Comparison of ENCODE assay signal across 11 cellular contexts in the genomic region with DNA sequence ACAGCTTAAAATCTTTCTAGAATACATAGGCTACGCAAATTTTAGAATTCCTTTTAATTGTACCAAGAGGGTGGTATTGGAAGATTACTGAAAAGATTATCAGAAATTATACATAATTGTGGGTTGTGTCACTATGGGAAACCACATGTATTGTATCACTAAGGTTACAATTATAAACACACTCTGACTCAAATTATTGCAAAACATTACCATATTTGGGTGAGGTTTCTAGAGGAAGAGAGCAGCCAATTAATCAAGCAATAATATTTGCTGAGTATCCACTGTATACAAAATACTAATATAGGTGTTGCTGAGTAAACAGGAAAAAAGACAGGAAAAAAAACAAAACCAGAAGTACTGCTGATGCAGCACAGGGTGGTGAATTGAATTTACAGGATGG. TPM values are rescaled to one million over a fixed set of nuclear protein-coding genes. Genes with fewer than 3 reads are reported as not detected.
DNase-seq lines count a peak whose midpoint lies in the region; ATAC-seq, FAIRE-seq and TF ChIP-seq lines count a peak whose summit lies in the region.
"Had no signal": no experiment of that assay in that cellular context is flagged by ENCODE, and none has a peak within 500 bp of the region (broad histone marks: within the 10 kb centered on the region; RNA-seq: fewer than 3 reads in every experiment).

No MANE protein-coding gene starts in this region.

- H3K9me3 ChIP-seq in K562 (replicated peaks; ENCODE audit: control insufficient read depth, insufficient read depth, low read depth, low read length), result no peaks in the 10 kb centered on the region
- H3K9me3 ChIP-seq in small intestine (ENCODE audit: control insufficient read depth, low read depth), result no peaks in the 10 kb centered on the region

- no peaks in the 10 kb centered on the region for H3K9me1 ChIP-seq in K562 (ENCODE audit: control insufficient read depth, insufficient read depth, low read length)

- peaks cover 0 to 9% of the 10 kb centered on the region in 2 experiments; a peak in 2 of 5 replicates for H3K27me3 ChIP-seq in K562 (ENCODE audit: control insufficient read depth in 2 of 2, insufficient read depth in 2 of 2, low read length in 2 of 2)
- H3K27me3 ChIP-seq in small intestine (ENCODE audit: control insufficient read depth in 2 of 2, insufficient read depth in 2 of 2, low read length in 2 of 2), result no peaks in the 10 kb centered on the region

- H4K20me1 ChIP-seq in K562 (replicated peaks; ENCODE audit: control insufficient read depth, insufficient read depth, low read length), result 0 out of 2 replicates have a peak, but pooled peaks cover 5% of the 10 kb centered on the region

- H3K36me3 ChIP-seq in K562 (ENCODE audit: control insufficient read depth, insufficient read depth, low read length) (no peaks in the 10 kb centered on the region), small intestine (ENCODE audit: control insufficient read depth in 2 of 2, insufficient read depth in 2 of 2, low read length in 2 of 2) (no peaks in the 10 kb centered on the region)

- TF ChIP-seq POLR2A in K562 (conservative IDR thresholded peaks at IDR 0.05), result no peak

- no peak for TF ChIP-seq RAD21 in K562 (CRISPR knock-in tag; conservative IDR thresholded peaks at IDR 0.05 in 1 of 2, IDR thresholded peaks at IDR 0.05 in 1 of 2)

- peaks cover 20% of the 10 kb centered on the region for H3K79me2 ChIP-seq in K562 (ENCODE audit: control insufficient read depth, insufficient read depth, low read length)

- H3K4me3 ChIP-seq in K562, result no peak overlapping the region
- H3K4me3 ChIP-seq in small intestine (ENCODE audit: low read depth in 1 of 2, low read length in 2 of 2), result no peak overlapping the region
- H3K4me3 ChIP-seq: smooth muscle cell had no signal

- DNase-seq in EH (ENCODE audit: low read depth) (peak; percentile 74), NCI-H2081 (lab: John Stamatoyannopoulos, UW) (peak; percentile 5 to 70), K562 (ENCODE audit: extremely low read depth in 1 of 4, low spot score in 3 of 4) (no peak), T-cell (no peak), small intestine (no peak)
- DNase-seq: activated CD4-positive, alpha-beta T cell treated with anti-CD3 and anti-CD28 coated beads, Interleukin-2, amount 50 U/mL, for 1 hour had no signal

- no peak for TF ChIP-seq EP300 in K562 (IDR thresholded peaks at IDR 0.05; ENCODE audit: low read length)

- no peak overlapping the region for H3K27ac ChIP-seq in K562 (ENCODE audit: extremely low read depth, low read depth, low read length)
- H3K27ac ChIP-seq in small intestine (ENCODE audit: low read depth in 1 of 2, low read length in 1 of 2), result no peak overlapping the region

- POLR2A ChIA-PET in K562 (lab: Yijun Ruan, JAX) (interaction anchor here (0.6 kb wide), 1 partner anchor 55 kb away, joined by 3 read pairs; no protein-coding TSS in a partner anchor), T-cell (lab: Charles Lee) (interaction anchor here in 1 of 2 donors (0.6 kb wide), 2 partner anchors 25 to 29 kb away, joined by 3 to 4 read pairs; no protein-coding TSS in a partner anchor)

- no peak overlapping the region for H3K9ac ChIP-seq in K562 (ENCODE audit: insufficient read depth in 1 of 2, low read depth in 2 of 2, low read length in 2 of 2)

- H3K27ac Mint-ChIP-seq in nephron (peak overlapping the region in 2 of 3 experiments; percentile 22 to 48), T-cell (no peak overlapping the region)

- H2AFZ ChIP-seq in K562 (ENCODE audit: low read depth, low read length), result no peak overlapping the region

- in situ Hi-C loops in K562 (cut with MboI), result no loop called here

- H3K27me3 Mint-ChIP-seq in nephron (ENCODE audit: low read depth), result peaks cover 7% of the 10 kb centered on the region
- H3K27me3 Mint-ChIP-seq in T-cell, result peaks cover 11 to 17% of the 10 kb centered on the region in 2 donors

- H3K4me1 ChIP-seq in K562 (replicated peaks in 1 of 2; ENCODE audit: control insufficient read depth in 2 of 2, insufficient read depth in 2 of 2, low read length in 2 of 2), result peaks cover 3 to 4% of the 10 kb centered on the region in 2 experiments
- no peaks in the 10 kb centered on the region for H3K4me1 ChIP-seq in small intestine (ENCODE audit: control insufficient read depth in 2 of 2, insufficient read depth in 1 of 2, low read depth in 1 of 2, low read length in 1 of 2)

- H3K9me3 Mint-ChIP-seq in nephron (no peaks in the 10 kb centered on the region), T-cell (no peaks in the 10 kb centered on the region)

- BruUV-seq in K562 (replicated peaks; lab: Mats Ljungman, UMichigan), result no TSS peak

- intact Hi-C loops in K562 (cut with micrococcal nuclease), result no loop called here

- WGBS in K562 (ENCODE audit: insufficient coverage, low coverage, missing lambda C conversion rate), result 53% methylated on average over 1 of the region's 1 CpG
- 82 to 87% (median 83%) methylated on average over 1 of the region's 1 CpG for WGBS in small intestine, 3 donors

- FAIRE-seq in K562 (lab: Jason Lieb, UNC) (no peak), small intestine (lab: Jason Lieb, UNC) (no peak)
- FAIRE-seq: G401.6 had no signal

- CTCF ChIA-PET in K562 (lab: Yijun Ruan, JAX; ENCODE audit: low intra/inter-chr PET ratio), result no interaction called here
- CTCF ChIA-PET in T-cell (lab: Charles Lee), result interaction anchor here (0.6 to 0.7 kb wide), 3 partner anchors 70 to 692 kb away, joined by 3 to 4 read pairs (median 3); a partner anchor contains a TSS

- TF ChIP-seq CTCF in K562 (IDR thresholded peaks at IDR 0.05 in 2 of 3, conservative IDR thresholded peaks at IDR 0.05 in 1 of 3; ENCODE audit: insufficient read depth in 2 of 3, low read depth in 1 of 3, low read length in 3 of 3) (no peak), nephron (IDR thresholded peaks at IDR 0.05; ENCODE audit: unreplicated experiment in 3 of 3) (no peak)

- H3K4me3 Mint-ChIP-seq in nephron (peak overlapping the region; percentile 33 to 57 (median 42)), T-cell (no peak overlapping the region)

- H3K4me2 ChIP-seq in K562 (ENCODE audit: insufficient read depth, low read length), result no peak overlapping the region
- H3K4me2 ChIP-seq: smooth muscle cell had no signal

- H3K36me3 Mint-ChIP-seq in nephron (ENCODE audit: low read depth) (no peaks in the 10 kb centered on the region), T-cell (no peaks in the 10 kb centered on the region)

- H3K4me1 Mint-ChIP-seq in nephron (peaks cover 13% of the 10 kb centered on the region), T-cell (peaks cover 21 to 28% (median 21%) of the 10 kb centered on the region in 3 donors)

- ATAC-seq in K562 (no peak), T-cell (replicated peaks in 1 of 4) (no peak), GM18870 (IDR thresholded peaks at IDR 0.05; ENCODE audit: unreplicated experiment) (no peak), GM19455 (IDR thresholded peaks at IDR 0.05; ENCODE audit: unreplicated experiment) (no peak)

TF ChIP-seq in K562, 482 proteins besides CTCF, POLR2A, EP300 and RAD21 (continues in another document):
- TF ChIP-seq SRF (CRISPR knock-in tag; IDR thresholded peaks at IDR 0.05) (peak in 1 of 2 experiments; percentile 86; a peak in 1 of 4 replicates), SOX6 (IDR thresholded peaks at IDR 0.05) (0 out of 2 replicates have a peak, but pooled peaks have one; percentile 8), NR4A1 (CRISPR knock-in tag; IDR thresholded peaks at IDR 0.05) (no peak), NR4A1 (tag; IDR thresholded peaks at IDR 0.05) (no peak), ETS2 (tag; IDR thresholded peaks at IDR 0.05; ENCODE audit: borderline replicate concordance, poor library complexity, severe bottlenecking) (no peak), FOSL1 (tag; conservative IDR thresholded peaks at IDR 0.05) (peak; percentile 70), C11orf30 (IDR thresholded peaks at IDR 0.05; ENCODE audit: low read depth) (peak; percentile 34; the same call in 1 of the 2 replicates), ZNF507 (tag; conservative IDR thresholded peaks at IDR 0.05) (no peak), ZNF316 (IDR thresholded peaks at IDR 0.05) (peak; percentile 63; the same call in 1 of the 2 replicates), MAFG (tag; conservative IDR thresholded peaks at IDR 0.05) (peak; percentile 34; the same call in 1 of the 2 replicates)
- TF ChIP-seq, protein P1, sequence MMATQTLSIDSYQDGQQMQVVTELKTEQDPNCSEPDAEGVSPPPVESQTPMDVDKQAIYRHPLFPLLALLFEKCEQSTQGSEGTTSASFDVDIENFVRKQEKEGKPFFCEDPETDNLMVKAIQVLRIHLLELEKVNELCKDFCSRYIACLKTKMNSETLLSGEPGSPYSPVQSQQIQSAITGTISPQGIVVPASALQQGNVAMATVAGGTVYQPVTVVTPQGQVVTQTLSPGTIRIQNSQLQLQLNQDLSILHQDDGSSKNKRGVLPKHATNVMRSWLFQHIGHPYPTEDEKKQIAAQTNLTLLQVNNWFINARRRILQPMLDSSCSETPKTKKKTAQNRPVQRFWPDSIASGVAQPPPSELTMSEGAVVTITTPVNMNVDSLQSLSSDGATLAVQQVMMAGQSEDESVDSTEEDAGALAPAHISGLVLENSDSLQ (IDR thresholded peaks at IDR 0.05), result no peak

RNA-seq across cellular contexts. Expression of a gene that starts 3.1 kb away (rescaled TPM):
- 58.2 and 174 TPM in 2 replicates for total RNA-seq in K562 (2011; cell fraction: chromatin; rRNA removed; ENCODE audit: low replicate concordance)
- 23.0 and 40.7 TPM in 2 replicates for total RNA-seq in K562 (2011; cell fraction: nucleolus; rRNA removed)
- 108 and 223 TPM in 2 replicates for total RNA-seq in K562 (2011; cell fraction: nucleoplasm; rRNA removed)
- total RNA-seq in K562 (2014; rRNA removed) (61.4 and 67.0 TPM in 2 replicates), K562 (2014; rRNA removed; fragmentation: Illumina TruSeq; extraction: Trizol) (181 and 229 TPM in 2 replicates), K562 (2015; rRNA removed; fragmentation: Illumina TruSeq; extraction: Trizol) (136 and 157 TPM in 2 replicates), K562 (2021) (176 and 192 TPM in 2 replicates), T-cell (100 to 1,000 TPM in 2 of 5 donors, 10 to 100 TPM in 3; 93.3 to 111 (median 95.6) TPM)
- polyA plus RNA-seq in K562 (2011; rRNA removed) (103 and 186 TPM in 2 replicates), K562 (2014; fragmentation: Illumina TruSeq; extraction: Trizol) (149 and 156 TPM in 2 replicates), K562 (2014; fragmentation: Nextera tagmentation; extraction: Ambion mirVana) (100 to 1,000 TPM; 352 to 524 TPM), K562 (2014; rRNA removed) (93.3 and 121 TPM in 2 replicates), small intestine (10 to 100 TPM; 84.6 to 95.9 (median 86.6) TPM)
- 14.9 and 28.2 TPM in 2 replicates for polyA plus RNA-seq in K562 (2011; cell fraction: cytosol; rRNA removed)
- 25.5 and 44.4 TPM in 2 replicates for polyA plus RNA-seq in K562 (2011; cell fraction: nucleus; rRNA removed)
- 85.9 and 97.2 TPM in 2 replicates for polyA plus RNA-seq in K562 (2012)
- 174 and 178 TPM in 2 replicates for polyA minus RNA-seq in K562 (2011; rRNA and poly(A)+ RNA removed)
- polyA minus RNA-seq in K562 (2011; cell fraction: cytosol; rRNA and poly(A)+ RNA removed), result 46.7 and 58.6 TPM in 2 replicates
- polyA minus RNA-seq in K562 (2011; cell fraction: nucleus; rRNA and poly(A)+ RNA removed), result 55.1 and 81.4 TPM in 2 replicates

Comparison
In these comparisons a context has a peak if more than half of its experiments do, and no peak if none do; other contexts are left out.
1. DNase-seq: peak in EH (single experiment) and NCI-H2081 (2 of 2); none in K562 (0 of 4), T-cell (0 of 34) and small intestine (single experiment).
2. H3K27ac Mint-ChIP-seq: peak in nephron (2 of 3); none in T-cell (0 of 2).
3. H3K4me3 Mint-ChIP-seq: peak in nephron (3 of 3); none in T-cell (0 of 3).